ENCODE assay signal across 1 cellular context in the genomic region with DNA sequence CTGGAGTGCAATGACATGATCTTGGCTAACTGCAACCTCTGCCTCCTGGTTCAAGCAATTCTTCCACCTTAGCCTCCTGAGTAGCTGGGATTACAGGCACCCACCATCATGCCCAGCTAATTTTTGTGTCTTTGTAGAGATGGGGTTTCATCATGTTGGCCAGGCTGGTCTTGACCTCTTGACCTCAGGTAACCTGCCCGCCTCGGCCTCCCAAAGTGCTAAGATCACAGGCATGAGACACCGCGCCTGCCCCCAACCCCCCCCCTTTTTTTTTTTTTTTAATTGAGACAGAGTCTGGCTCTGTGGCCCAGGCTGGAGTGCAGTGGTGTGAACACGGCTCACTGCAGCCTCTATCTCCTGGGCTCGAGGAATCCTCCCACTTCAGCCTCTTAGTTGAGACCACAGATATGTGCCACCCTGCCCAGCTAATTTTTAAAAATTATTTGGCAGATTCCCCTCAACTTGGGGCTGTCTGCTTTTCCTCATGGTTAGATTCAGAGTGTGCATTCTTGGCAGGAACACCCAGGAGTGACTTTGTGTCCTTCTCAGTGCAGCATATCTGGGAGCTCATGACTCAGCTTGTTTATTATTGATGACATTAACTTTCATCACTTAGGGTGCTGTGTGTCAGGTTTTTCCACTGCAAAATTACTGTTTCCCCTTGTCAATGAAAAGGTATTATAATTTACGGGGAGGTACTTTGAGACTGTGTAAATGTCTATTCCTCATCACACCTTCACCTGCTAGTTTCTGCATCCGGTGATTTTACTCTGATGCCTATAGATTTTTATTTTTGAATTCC.
TF ChIP-seq lines count a peak whose summit lies in the region.

No MANE protein-coding gene starts in this region.

TF ChIP-seq in HepG2, 621 proteins besides CTCF, POLR2A, EP300 and RAD21 (continued from another document):
- TF ChIP-seq GRHL1 (CRISPR knock-in tag; conservative IDR thresholded peaks at IDR 0.05) = no peak
- TF ChIP-seq KLF15 (CRISPR knock-in tag; IDR thresholded peaks at IDR 0.05; ENCODE audit: borderline replicate concordance) = no peak
- TF ChIP-seq LCORL (IDR thresholded peaks at IDR 0.05) = no peak
- peak; percentile 36; the same call in 1 of the 2 replicates for TF ChIP-seq LCORL (CRISPR knock-in tag; IDR thresholded peaks at IDR 0.05)
- no peak for TF ChIP-seq SIN3B (IDR thresholded peaks at IDR 0.05; ENCODE audit: low read length)
- no peak for TF ChIP-seq SP1 (IDR thresholded peaks at IDR 0.05)
- no peak for TF ChIP-seq SP1 (CRISPR knock-in tag; IDR thresholded peaks at IDR 0.05)
- TF ChIP-seq NFRKB (IDR thresholded peaks at IDR 0.05) = no peak
- no peak for TF ChIP-seq ZNF441 (CRISPR knock-in tag; IDR thresholded peaks at IDR 0.05; ENCODE audit: borderline replicate concordance)
- TF ChIP-seq, protein P1, sequence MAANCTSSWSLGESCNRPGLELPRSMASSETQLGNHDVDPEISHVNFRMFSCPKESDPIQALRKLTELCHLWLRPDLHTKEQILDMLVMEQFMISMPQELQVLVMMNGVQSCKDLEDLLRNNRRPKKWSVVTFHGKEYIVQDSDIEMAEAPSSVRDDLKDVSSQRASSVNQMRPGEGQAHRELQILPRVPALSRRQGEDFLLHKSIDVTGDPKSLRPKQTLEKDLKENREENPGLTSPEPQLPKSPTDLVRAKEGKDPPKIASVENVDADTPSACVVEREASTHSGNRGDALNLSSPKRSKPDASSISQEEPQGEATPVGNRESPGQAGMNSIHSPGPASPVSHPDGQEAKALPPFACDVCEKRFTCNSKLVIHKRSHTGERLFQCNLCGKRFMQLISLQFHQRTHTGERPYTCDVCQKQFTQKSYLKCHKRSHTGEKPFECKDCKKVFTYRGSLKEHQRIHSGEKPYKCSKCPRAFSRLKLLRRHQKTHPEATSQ (CRISPR knock-in tag; IDR thresholded peaks at IDR 0.05; ENCODE audit: borderline replicate concordance) = no peak
- no peak for TF ChIP-seq JUN (CRISPR knock-in tag; IDR thresholded peaks at IDR 0.05)
- no peak for TF ChIP-seq KDM4B (CRISPR knock-in tag; IDR thresholded peaks at IDR 0.05)
- TF ChIP-seq HNF1A (IDR thresholded peaks at IDR 0.05; ENCODE audit: low read depth) = no peak
- no peak for TF ChIP-seq HNF1A (CRISPR knock-in tag; IDR thresholded peaks at IDR 0.05; ENCODE audit: borderline replicate concordance)
- TF ChIP-seq NFYB (CRISPR knock-in tag; IDR thresholded peaks at IDR 0.05) = no peak
- TF ChIP-seq PHF8 (CRISPR knock-in tag; IDR thresholded peaks at IDR 0.05) = no peak
- TF ChIP-seq CENPBD1 (CRISPR knock-in tag; IDR thresholded peaks at IDR 0.05; ENCODE audit: borderline replicate concordance, low read depth) = no peak
- no peak for TF ChIP-seq ZNF101 (CRISPR knock-in tag; IDR thresholded peaks at IDR 0.05; ENCODE audit: borderline replicate concordance, low read depth)
